Comparison of ENCODE assay signal across 1 cellular context in the genomic region with DNA sequence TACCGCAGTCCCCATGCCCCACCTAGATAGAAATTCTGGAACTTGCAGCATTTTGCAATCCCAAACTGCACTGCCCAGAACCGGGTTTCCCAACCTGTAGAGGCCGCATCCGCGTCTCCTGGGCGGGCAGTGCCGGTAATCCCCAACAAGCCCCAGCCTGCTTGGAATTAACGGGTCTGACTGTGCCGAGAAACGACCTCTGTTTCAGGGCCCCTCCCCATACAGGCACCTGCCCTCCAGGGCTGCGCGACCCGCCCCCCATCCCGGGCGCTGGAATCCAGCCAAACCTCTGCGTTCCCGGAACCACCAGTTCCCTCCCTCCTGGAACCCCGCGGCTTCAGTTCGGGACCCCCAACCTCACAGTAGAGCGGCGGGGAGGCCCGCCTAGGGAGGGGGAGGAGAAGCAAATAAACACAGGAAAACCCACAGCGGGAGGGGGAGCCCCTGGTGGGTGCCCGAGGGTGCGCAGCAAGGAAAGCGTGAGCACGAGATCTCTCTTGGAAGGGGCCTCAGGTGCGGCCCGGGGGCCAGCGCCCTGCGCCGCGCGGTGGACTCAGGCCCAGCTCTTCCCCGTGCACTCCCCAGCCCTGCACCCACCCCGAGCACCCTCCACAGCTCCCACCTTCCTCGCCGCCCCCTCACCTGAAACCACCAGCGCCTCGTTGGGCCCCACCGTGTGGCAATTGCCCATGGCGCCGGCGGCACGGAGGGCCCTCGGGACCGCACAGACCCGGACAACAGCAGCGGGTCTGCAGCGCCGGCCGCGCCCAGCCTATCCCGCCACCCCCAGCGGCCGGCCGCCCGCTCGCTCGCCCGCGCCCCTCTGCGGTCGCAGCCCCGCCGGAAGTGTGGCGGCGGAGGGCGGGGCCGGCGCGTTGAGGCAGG.
A peak's percentile ranks its signal among the peaks of the same experiment; 100 is the strongest.
TF ChIP-seq lines count a peak whose summit lies in the region.

A gene with protein sequence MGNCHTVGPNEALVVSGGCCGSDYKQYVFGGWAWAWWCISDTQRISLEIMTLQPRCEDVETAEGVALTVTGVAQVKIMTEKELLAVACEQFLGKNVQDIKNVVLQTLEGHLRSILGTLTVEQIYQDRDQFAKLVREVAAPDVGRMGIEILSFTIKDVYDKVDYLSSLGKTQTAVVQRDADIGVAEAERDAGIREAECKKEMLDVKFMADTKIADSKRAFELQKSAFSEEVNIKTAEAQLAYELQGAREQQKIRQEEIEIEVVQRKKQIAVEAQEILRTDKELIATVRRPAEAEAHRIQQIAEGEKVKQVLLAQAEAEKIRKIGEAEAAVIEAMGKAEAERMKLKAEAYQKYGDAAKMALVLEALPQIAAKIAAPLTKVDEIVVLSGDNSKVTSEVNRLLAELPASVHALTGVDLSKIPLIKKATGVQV (minus strand): TSS at position 850 of the 885 bp plus-strand sequence. CDS start 159 bp downstream, at position 691.

TF ChIP-seq in HepG2, 621 proteins besides CTCF, POLR2A, EP300 and RAD21 (continued from another document and continues in another):
- TF ChIP-seq, protein P1, sequence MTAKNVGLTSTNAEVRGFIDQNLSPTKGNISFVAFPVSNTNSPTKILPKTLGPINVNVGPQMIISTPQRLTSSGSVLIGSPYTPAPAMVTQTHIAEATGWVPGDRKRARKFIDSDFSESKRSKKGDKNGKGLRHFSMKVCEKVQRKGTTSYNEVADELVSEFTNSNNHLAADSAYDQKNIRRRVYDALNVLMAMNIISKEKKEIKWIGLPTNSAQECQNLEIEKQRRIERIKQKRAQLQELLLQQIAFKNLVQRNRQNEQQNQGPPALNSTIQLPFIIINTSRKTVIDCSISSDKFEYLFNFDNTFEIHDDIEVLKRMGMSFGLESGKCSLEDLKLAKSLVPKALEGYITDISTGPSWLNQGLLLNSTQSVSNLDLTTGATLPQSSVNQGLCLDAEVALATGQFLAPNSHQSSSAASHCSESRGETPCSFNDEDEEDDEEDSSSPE (CRISPR knock-in tag; IDR thresholded peaks at IDR 0.05) = no peak; the same call in 1 of the 2 replicates
- TF ChIP-seq ZNF17 (CRISPR knock-in tag; IDR thresholded peaks at IDR 0.05) (no peak), SMYD3 (CRISPR knock-in tag; IDR thresholded peaks at IDR 0.05) (no peak), ZNF44 (CRISPR knock-in tag; IDR thresholded peaks at IDR 0.05) (no peak), ZNF451 (CRISPR knock-in tag; IDR thresholded peaks at IDR 0.05) (no peak), SALL2 (CRISPR knock-in tag; IDR thresholded peaks at IDR 0.05) (peak; percentile 68; the same call in 1 of the 2 replicates), POLR2AphosphoS5 (IDR thresholded peaks at IDR 0.05; ENCODE audit: low read depth, low read length) (peak; percentile 71; the same call in 1 of the 2 replicates), RXRB (CRISPR knock-in tag; IDR thresholded peaks at IDR 0.05; ENCODE audit: borderline replicate concordance) (no peak; the same call in 1 of the 2 replicates), ZNF570 (CRISPR knock-in tag; IDR thresholded peaks at IDR 0.05; ENCODE audit: borderline replicate concordance) (no peak), ZBTB42 (CRISPR knock-in tag; IDR thresholded peaks at IDR 0.05) (peak; percentile 68; the same call in 1 of the 2 replicates), RELA (CRISPR knock-in tag; IDR thresholded peaks at IDR 0.05) (no peak), ZKSCAN5 (CRISPR knock-in tag; IDR thresholded peaks at IDR 0.05) (no peak), GATA4 (IDR thresholded peaks at IDR 0.05; ENCODE audit: borderline replicate concordance, low read depth) (no peak), SRY (CRISPR knock-in tag; IDR thresholded peaks at IDR 0.05) (no peak), ZNF10 (CRISPR knock-in tag; IDR thresholded peaks at IDR 0.05; ENCODE audit: borderline replicate concordance, low read depth) (no peak), RARG (CRISPR knock-in tag; IDR thresholded peaks at IDR 0.05; ENCODE audit: low read depth) (no peak), ZNF180 (CRISPR knock-in tag; IDR thresholded peaks at IDR 0.05; ENCODE audit: borderline replicate concordance, low read depth) (no peak), ZNF589 (CRISPR knock-in tag; conservative IDR thresholded peaks at IDR 0.05) (0 out of 2 replicates have a peak, but pooled peaks have one; percentile 40), ZNF256 (CRISPR knock-in tag; conservative IDR thresholded peaks at IDR 0.05) (no peak)
- TF ChIP-seq, protein P2, sequence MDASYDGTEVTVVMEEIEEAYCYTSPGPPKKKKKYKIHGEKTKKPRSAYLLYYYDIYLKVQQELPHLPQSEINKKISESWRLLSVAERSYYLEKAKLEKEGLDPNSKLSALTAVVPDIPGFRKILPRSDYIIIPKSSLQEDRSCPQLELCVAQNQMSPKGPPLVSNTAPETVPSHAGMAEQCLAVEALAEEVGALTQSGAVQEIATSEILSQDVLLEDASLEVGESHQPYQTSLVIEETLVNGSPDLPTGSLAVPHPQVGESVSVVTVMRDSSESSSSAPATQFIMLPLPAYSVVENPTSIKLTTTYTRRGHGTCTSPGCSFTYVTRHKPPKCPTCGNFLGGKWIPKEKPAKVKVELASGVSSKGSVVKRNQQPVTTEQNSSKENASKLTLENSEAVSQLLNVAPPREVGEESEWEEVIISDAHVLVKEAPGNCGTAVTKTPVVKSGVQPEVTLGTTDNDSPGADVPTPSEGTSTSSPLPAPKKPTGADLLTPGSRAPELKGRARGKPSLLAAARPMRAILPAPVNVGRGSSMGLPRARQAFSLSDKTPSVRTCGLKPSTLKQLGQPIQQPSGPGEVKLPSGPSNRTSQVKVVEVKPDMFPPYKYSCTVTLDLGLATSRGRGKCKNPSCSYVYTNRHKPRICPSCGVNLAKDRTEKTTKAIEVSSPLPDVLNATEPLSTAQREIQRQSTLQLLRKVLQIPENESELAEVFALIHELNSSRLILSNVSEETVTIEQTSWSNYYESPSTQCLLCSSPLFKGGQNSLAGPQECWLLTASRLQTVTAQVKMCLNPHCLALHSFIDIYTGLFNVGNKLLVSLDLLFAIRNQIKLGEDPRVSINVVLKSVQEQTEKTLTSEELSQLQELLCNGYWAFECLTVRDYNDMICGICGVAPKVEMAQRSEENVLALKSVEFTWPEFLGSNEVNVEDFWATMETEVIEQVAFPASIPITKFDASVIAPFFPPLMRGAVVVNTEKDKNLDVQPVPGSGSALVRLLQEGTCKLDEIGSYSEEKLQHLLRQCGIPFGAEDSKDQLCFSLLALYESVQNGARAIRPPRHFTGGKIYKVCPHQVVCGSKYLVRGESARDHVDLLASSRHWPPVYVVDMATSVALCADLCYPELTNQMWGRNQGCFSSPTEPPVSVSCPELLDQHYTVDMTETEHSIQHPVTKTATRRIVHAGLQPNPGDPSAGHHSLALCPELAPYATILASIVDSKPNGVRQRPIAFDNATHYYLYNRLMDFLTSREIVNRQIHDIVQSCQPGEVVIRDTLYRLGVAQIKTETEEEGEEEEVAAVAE (CRISPR knock-in tag; IDR thresholded peaks at IDR 0.05; ENCODE audit: borderline replicate concordance) = 0 out of 2 replicates have a peak, but pooled peaks have one; percentile 18
- TF ChIP-seq, protein P3, sequence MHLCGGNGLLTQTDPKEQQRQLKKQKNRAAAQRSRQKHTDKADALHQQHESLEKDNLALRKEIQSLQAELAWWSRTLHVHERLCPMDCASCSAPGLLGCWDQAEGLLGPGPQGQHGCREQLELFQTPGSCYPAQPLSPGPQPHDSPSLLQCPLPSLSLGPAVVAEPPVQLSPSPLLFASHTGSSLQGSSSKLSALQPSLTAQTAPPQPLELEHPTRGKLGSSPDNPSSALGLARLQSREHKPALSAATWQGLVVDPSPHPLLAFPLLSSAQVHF (CRISPR knock-in tag; IDR thresholded peaks at IDR 0.05) = 0 out of 2 replicates have a peak, but pooled peaks have one; percentile 30
- TF ChIP-seq, protein P4, sequence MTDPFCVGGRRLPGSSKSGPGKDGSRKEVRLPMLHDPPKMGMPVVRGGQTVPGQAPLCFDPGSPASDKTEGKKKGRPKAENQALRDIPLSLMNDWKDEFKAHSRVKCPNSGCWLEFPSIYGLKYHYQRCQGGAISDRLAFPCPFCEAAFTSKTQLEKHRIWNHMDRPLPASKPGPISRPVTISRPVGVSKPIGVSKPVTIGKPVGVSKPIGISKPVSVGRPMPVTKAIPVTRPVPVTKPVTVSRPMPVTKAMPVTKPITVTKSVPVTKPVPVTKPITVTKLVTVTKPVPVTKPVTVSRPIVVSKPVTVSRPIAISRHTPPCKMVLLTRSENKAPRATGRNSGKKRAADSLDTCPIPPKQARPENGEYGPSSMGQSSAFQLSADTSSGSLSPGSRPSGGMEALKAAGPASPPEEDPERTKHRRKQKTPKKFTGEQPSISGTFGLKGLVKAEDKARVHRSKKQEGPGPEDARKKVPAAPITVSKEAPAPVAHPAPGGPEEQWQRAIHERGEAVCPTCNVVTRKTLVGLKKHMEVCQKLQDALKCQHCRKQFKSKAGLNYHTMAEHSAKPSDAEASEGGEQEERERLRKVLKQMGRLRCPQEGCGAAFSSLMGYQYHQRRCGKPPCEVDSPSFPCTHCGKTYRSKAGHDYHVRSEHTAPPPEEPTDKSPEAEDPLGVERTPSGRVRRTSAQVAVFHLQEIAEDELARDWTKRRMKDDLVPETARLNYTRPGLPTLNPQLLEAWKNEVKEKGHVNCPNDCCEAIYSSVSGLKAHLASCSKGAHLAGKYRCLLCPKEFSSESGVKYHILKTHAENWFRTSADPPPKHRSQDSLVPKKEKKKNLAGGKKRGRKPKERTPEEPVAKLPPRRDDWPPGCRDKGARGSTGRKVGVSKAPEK (CRISPR knock-in tag; IDR thresholded peaks at IDR 0.05; ENCODE audit: borderline replicate concordance) = no peak
- TF ChIP-seq, protein P5, sequence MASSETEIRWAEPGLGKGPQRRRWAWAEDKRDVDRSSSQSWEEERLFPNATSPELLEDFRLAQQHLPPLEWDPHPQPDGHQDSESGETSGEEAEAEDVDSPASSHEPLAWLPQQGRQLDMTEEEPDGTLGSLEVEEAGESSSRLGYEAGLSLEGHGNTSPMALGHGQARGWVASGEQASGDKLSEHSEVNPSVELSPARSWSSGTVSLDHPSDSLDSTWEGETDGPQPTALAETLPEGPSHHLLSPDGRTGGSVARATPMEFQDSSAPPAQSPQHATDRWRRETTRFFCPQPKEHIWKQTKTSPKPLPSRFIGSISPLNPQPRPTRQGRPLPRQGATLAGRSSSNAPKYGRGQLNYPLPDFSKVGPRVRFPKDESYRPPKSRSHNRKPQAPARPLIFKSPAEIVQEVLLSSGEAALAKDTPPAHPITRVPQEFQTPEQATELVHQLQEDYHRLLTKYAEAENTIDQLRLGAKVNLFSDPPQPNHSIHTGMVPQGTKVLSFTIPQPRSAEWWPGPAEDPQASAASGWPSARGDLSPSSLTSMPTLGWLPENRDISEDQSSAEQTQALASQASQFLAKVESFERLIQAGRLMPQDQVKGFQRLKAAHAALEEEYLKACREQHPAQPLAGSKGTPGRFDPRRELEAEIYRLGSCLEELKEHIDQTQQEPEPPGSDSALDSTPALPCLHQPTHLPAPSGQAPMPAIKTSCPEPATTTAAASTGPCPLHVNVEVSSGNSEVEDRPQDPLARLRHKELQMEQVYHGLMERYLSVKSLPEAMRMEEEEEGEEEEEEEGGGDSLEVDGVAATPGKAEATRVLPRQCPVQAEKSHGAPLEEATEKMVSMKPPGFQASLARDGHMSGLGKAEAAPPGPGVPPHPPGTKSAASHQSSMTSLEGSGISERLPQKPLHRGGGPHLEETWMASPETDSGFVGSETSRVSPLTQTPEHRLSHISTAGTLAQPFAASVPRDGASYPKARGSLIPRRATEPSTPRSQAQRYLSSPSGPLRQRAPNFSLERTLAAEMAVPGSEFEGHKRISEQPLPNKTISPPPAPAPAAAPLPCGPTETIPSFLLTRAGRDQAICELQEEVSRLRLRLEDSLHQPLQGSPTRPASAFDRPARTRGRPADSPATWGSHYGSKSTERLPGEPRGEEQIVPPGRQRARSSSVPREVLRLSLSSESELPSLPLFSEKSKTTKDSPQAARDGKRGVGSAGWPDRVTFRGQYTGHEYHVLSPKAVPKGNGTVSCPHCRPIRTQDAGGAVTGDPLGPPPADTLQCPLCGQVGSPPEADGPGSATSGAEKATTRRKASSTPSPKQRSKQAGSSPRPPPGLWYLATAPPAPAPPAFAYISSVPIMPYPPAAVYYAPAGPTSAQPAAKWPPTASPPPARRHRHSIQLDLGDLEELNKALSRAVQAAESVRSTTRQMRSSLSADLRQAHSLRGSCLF (CRISPR knock-in tag; IDR thresholded peaks at IDR 0.05; ENCODE audit: borderline replicate concordance) = no peak
- TF ChIP-seq, protein P6, sequence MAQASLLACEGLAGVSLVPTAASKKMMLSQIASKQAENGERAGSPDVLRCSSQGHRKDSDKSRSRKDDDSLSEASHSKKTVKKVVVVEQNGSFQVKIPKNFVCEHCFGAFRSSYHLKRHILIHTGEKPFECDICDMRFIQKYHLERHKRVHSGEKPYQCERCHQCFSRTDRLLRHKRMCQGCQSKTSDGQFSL (CRISPR knock-in tag; IDR thresholded peaks at IDR 0.05) = 0 out of 2 replicates have a peak, but pooled peaks have one; percentile 18
- TF ChIP-seq, protein P7, sequence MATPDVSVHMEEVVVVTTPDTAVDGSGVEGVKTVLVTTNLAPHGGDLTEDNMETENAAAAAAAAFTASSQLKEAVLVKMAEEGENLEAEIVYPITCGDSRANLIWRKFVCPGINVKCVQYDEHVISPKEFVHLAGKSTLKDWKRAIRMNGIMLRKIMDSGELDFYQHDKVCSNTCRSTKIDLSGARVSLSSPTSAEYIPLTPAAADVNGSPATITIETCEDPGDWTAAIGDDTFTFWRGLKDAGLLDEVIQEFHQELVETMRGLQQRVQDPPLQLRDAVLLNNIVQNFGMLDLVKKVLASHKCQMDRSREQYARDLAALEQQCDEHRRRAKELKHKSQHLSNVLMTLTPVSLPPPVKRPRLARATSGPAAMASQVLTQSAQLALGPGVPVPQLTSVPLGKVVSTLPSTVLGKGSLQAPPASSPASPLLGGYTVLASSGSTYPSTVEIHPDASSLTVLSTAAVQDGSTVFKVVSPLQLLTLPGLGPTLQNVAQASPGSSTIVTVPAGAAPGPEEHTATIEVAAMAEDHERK (CRISPR knock-in tag; IDR thresholded peaks at IDR 0.05; ENCODE audit: low read depth) = no peak
- TF ChIP-seq, protein P8, sequence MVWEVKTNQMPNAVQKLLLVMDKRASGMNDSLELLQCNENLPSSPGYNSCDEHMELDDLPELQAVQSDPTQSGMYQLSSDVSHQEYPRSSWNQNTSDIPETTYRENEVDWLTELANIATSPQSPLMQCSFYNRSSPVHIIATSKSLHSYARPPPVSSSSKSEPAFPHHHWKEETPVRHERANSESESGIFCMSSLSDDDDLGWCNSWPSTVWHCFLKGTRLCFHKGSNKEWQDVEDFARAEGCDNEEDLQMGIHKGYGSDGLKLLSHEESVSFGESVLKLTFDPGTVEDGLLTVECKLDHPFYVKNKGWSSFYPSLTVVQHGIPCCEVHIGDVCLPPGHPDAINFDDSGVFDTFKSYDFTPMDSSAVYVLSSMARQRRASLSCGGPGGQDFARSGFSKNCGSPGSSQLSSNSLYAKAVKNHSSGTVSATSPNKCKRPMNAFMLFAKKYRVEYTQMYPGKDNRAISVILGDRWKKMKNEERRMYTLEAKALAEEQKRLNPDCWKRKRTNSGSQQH (CRISPR knock-in tag; IDR thresholded peaks at IDR 0.05; ENCODE audit: low read depth) = peak; percentile 41; the same call in 1 of the 2 replicates
- TF ChIP-seq, protein P9, sequence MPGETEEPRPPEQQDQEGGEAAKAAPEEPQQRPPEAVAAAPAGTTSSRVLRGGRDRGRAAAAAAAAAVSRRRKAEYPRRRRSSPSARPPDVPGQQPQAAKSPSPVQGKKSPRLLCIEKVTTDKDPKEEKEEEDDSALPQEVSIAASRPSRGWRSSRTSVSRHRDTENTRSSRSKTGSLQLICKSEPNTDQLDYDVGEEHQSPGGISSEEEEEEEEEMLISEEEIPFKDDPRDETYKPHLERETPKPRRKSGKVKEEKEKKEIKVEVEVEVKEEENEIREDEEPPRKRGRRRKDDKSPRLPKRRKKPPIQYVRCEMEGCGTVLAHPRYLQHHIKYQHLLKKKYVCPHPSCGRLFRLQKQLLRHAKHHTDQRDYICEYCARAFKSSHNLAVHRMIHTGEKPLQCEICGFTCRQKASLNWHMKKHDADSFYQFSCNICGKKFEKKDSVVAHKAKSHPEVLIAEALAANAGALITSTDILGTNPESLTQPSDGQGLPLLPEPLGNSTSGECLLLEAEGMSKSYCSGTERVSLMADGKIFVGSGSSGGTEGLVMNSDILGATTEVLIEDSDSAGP (CRISPR knock-in tag; IDR thresholded peaks at IDR 0.05; ENCODE audit: borderline replicate concordance) = peak; percentile 57; the same call in 1 of the 2 replicates
